12 cellular contexts compared by ENCODE assay signal in genomic region chr11:32213223-32213622, GRCh38.
DNase-seq lines count a peak whose midpoint lies in the region; ATAC-seq, FAIRE-seq and TF ChIP-seq lines count a peak whose summit lies in the region.
"Had no signal": no experiment of that assay in that cellular context is flagged by ENCODE, and none has a peak within 500 bp of the region (broad histone marks: within the 10 kb centered on the region; RNA-seq: fewer than 3 reads in every experiment).

No MANE protein-coding gene starts in this region.

- ATAC-seq in GM18861 (IDR thresholded peaks at IDR 0.05; ENCODE audit: unreplicated experiment) = no peak
- no peak for ATAC-seq in HG03139 (IDR thresholded peaks at IDR 0.05; ENCODE audit: unreplicated experiment)
- ATAC-seq: naive thymus-derived CD4-positive, alpha-beta T cell had no signal

- H2BK12ac ChIP-seq in H1 (ENCODE audit: low read depth, low read length) = no peak overlapping the region

- H3K4me3 ChIP-seq in H1 (ENCODE audit: extremely low read depth in 1 of 4, insufficient read depth in 2 of 4, low read depth in 3 of 4, low read length in 4 of 4) = no peak overlapping the region
- H3K4me3 ChIP-seq: BLaER1 had no signal

- H3K9me3 Mint-ChIP-seq in activated CD4-positive, alpha-beta memory T cell treated with anti-CD3 and anti-CD28 coated beads for 36 hours = no peaks in the 10 kb centered on the region
- H3K9me3 Mint-ChIP-seq in activated CD4-positive, alpha-beta memory T cell treated with anti-CD3 and anti-CD28 coated beads, Interleukin-2, amount 10 ng/mL, durations not matched to agents 7 days and 5 days = no peaks in the 10 kb centered on the region
- H3K9me3 Mint-ChIP-seq: naive thymus-derived CD4-positive, alpha-beta T cell had no signal

- peaks cover 17% of the 10 kb centered on the region for H3K27me3 Mint-ChIP-seq in activated CD4-positive, alpha-beta memory T cell treated with anti-CD3 and anti-CD28 coated beads for 36 hours
- peaks cover 6% of the 10 kb centered on the region for H3K27me3 Mint-ChIP-seq in activated CD4-positive, alpha-beta memory T cell treated with anti-CD3 and anti-CD28 coated beads, Interleukin-2, amount 10 ng/mL, durations not matched to agents 7 days and 5 days

- no peak overlapping the region for H2BK5ac ChIP-seq in H1 (ENCODE audit: low read depth, low read length)

- POLR2A ChIA-PET in activated CD4-positive, alpha-beta memory T cell treated with anti-CD3 and anti-CD28 coated beads for 36 hours (lab: Charles Lee) = no interaction called here
- POLR2A ChIA-PET in activated CD4-positive, alpha-beta memory T cell treated with anti-CD3 and anti-CD28 coated beads, Interleukin-2, amount 10 ng/mL, durations not matched to agents 7 days and 5 days (lab: Charles Lee) = no interaction called here
- POLR2A ChIA-PET in H1 (lab: Charles Lee; ENCODE audit: partially characterized antibody) = no interaction called here

- H3K27ac ChIP-seq in H1 (ENCODE audit: low read depth, low read length) = no peak overlapping the region
- H3K27ac ChIP-seq: BLaER1 had no signal

- H3K4me1 ChIP-seq in H1 (replicated peaks in 1 of 4; ENCODE audit: control insufficient read depth in 3 of 4, insufficient read depth in 4 of 4, low read length in 3 of 4) = no peaks in the 10 kb centered on the region
- H3K4me1 ChIP-seq: BLaER1 had no signal

- CTCF ChIA-PET in activated CD4-positive, alpha-beta memory T cell treated with anti-CD3 and anti-CD28 coated beads for 36 hours (lab: Charles Lee) = interaction anchor here (1.1 to 1.9 kb wide), 2 partner anchors 37 to 84 kb away, joined by 3 to 5 read pairs; no protein-coding TSS in a partner anchor
- CTCF ChIA-PET in activated CD4-positive, alpha-beta memory T cell treated with anti-CD3 and anti-CD28 coated beads, Interleukin-2, amount 10 ng/mL, durations not matched to agents 7 days and 5 days (lab: Charles Lee) = no interaction called here
- CTCF ChIA-PET in H1 (lab: Charles Lee; ENCODE audit: partially characterized antibody) = interaction anchor here (1.0 to 3.6 kb wide), 7 partner anchors 10 to 37 kb away, joined by 3 to 25 read pairs (median 5); no protein-coding TSS in a partner anchor

- no peaks in the 10 kb centered on the region for H4K20me1 ChIP-seq in H1 (replicated peaks in 1 of 2; ENCODE audit: control insufficient read depth in 1 of 2, insufficient read depth in 2 of 2, low read length in 2 of 2)
- H4K20me1 ChIP-seq: BLaER1 had no signal

- H4K5ac ChIP-seq in H1 (ENCODE audit: insufficient read length, low read depth, low read length) = no peak overlapping the region

- no peaks in the 10 kb centered on the region for H3K23me2 ChIP-seq in H1 (ENCODE audit: low read depth, low read length)

- H2BK15ac ChIP-seq in H1 (ENCODE audit: low read length) = no peak overlapping the region

- H2AFZ ChIP-seq in H1 (ENCODE audit: low read length) = peak overlapping the region; percentile 26; the same call in 1 of the 2 replicates

- no peak overlapping the region for H3K56ac ChIP-seq in H1 (replicated peaks; ENCODE audit: insufficient read length, low read depth, low read length)

- no peak overlapping the region for H2BK20ac ChIP-seq in H1 (ENCODE audit: low read length)

- no peak for TF ChIP-seq CTCF in H1 (IDR thresholded peaks at IDR 0.05; ENCODE audit: control extremely low read depth in 1 of 3, insufficient read depth in 1 of 3, low read depth in 1 of 3, low read length in 3 of 3)

- no peak for TF ChIP-seq RAD21 in H1 (IDR thresholded peaks at IDR 0.05 in 1 of 2, conservative IDR thresholded peaks at IDR 0.05 in 1 of 2; ENCODE audit: low read depth in 2 of 2, low read length in 2 of 2)

- H2BK120ac ChIP-seq in H1 (replicated peaks; ENCODE audit: low read depth, low read length) = no peak overlapping the region

- no peak overlapping the region for H3K9ac ChIP-seq in H1 (replicated peaks in 1 of 4; ENCODE audit: extremely low read depth in 1 of 4, low read depth in 3 of 4, low read length in 3 of 4)
- H3K9ac ChIP-seq: BLaER1 had no signal

- no peak overlapping the region for H3K23ac ChIP-seq in H1 (ENCODE audit: insufficient read length)

- no peaks in the 10 kb centered on the region for H3K9me3 ChIP-seq in H1 (ENCODE audit: insufficient read depth in 2 of 2, low read depth in 1 of 2, low read length in 1 of 2)
- H3K9me3 ChIP-seq: BLaER1 had no signal

- intact Hi-C loops in activated CD4-positive, alpha-beta memory T cell treated with anti-CD3 and anti-CD28 coated beads for 36 hours (cut with micrococcal nuclease) = loop anchor here (2.0 kb wide), 1 partner anchor 54 kb away; no protein-coding TSS in a partner anchor

- H3K4me2 ChIP-seq in H1 (ENCODE audit: insufficient read depth in 1 of 2, low read depth in 2 of 2, low read length in 2 of 2) = no peak overlapping the region
- H3K4me2 ChIP-seq: BLaER1 had no signal

- DNase-seq in activated CD4-positive, alpha-beta memory T cell treated with anti-CD3 and anti-CD28 coated beads for 36 hours = peak; percentile 60
- DNase-seq in activated CD4-positive, alpha-beta memory T cell treated with anti-CD3 and anti-CD28 coated beads, Interleukin-2, amount 10 ng/mL, durations not matched to agents 7 days and 5 days = no peak
- DNase-seq in LHCN-M2 (ENCODE audit: low read depth) (peak; percentile 81), H1 (ENCODE audit: low read depth in 1 of 2, low spot score in 2 of 2) (no peak), inferior parietal cortex (ENCODE audit: extremely low spot score) (no peak)
- peak; percentile 3 to 20 for DNase-seq in stimulated activated CD4-positive, alpha-beta T cell treated with anti-CD3 and anti-CD28 coated beads, Interleukin-2, amount 100 ng/mL, for 48 hours
- DNase-seq: activated CD4-positive, CD25-positive, alpha-beta regulatory T cell; naive thymus-derived CD4-positive, alpha-beta T cell; OCI-M1 had no signal

- no peak for TF ChIP-seq POLR2A in H1 (IDR thresholded peaks at IDR 0.05; ENCODE audit: control extremely low read depth in 1 of 2, low read depth in 2 of 2, low read length in 2 of 2)

- H3K4me3 Mint-ChIP-seq in activated CD4-positive, alpha-beta memory T cell treated with anti-CD3 and anti-CD28 coated beads for 36 hours = no peak overlapping the region
- no peak overlapping the region for H3K4me3 Mint-ChIP-seq in activated CD4-positive, alpha-beta memory T cell treated with anti-CD3 and anti-CD28 coated beads, Interleukin-2, amount 10 ng/mL, durations not matched to agents 7 days and 5 days
- H3K4me3 Mint-ChIP-seq: naive thymus-derived CD4-positive, alpha-beta T cell had no signal

- no peaks in the 10 kb centered on the region for H3K27me3 ChIP-seq in H1 (replicated peaks in 1 of 4; ENCODE audit: control insufficient read depth in 3 of 4, extremely low read depth in 1 of 4, insufficient read depth in 3 of 4, low read length in 3 of 4)
- H3K27me3 ChIP-seq: BLaER1 had no signal

- no peak for FAIRE-seq in H1 (lab: Jason Lieb, UNC)

- no peaks in the 10 kb centered on the region for H3K36me3 ChIP-seq in H1 (ENCODE audit: control insufficient read depth in 2 of 4, insufficient read depth in 4 of 4, low read length in 3 of 4)
- H3K36me3 ChIP-seq: BLaER1 had no signal

- H3K4ac ChIP-seq in H1 (replicated peaks; ENCODE audit: insufficient read length, low read depth, low read length) = no peak overlapping the region

- H4K91ac ChIP-seq in H1 (replicated peaks; ENCODE audit: insufficient read length, low read length) = no peak overlapping the region

- no peak overlapping the region for H3K14ac ChIP-seq in H1 (ENCODE audit: insufficient read length)

- 83% methylated on average over 5 of the region's 5 CpGs; no CpG with 5 or more reads in 1 of the 2 experiments for WGBS in H1 (ENCODE audit: extremely low coverage in 1 of 2, insufficient coverage in 1 of 2, insufficient read length in 1 of 2, insufficient replicate concordance in 2 of 2, low coverage in 1 of 2, low lambda C conversion rate in 2 of 2, missing lambda C conversion rate in 1 of 2), 2 experiments

- H3K27ac Mint-ChIP-seq in activated CD4-positive, alpha-beta memory T cell treated with anti-CD3 and anti-CD28 coated beads for 36 hours = no peak overlapping the region
- H3K27ac Mint-ChIP-seq in activated CD4-positive, alpha-beta memory T cell treated with anti-CD3 and anti-CD28 coated beads, Interleukin-2, amount 10 ng/mL, durations not matched to agents 7 days and 5 days = no peak overlapping the region
- H3K27ac Mint-ChIP-seq: naive thymus-derived CD4-positive, alpha-beta T cell had no signal

- no peak for TF ChIP-seq EP300 in H1 (IDR thresholded peaks at IDR 0.05; ENCODE audit: borderline replicate concordance in 1 of 2, low read depth in 2 of 2, low read length in 2 of 2)

- no peak overlapping the region for H2AK5ac ChIP-seq in H1 (ENCODE audit: low read depth, low read length)

- no peaks in the 10 kb centered on the region for H3K79me2 ChIP-seq in H1 (ENCODE audit: control insufficient read depth in 1 of 2, insufficient read depth in 2 of 2, low read length in 2 of 2)

- H3K18ac ChIP-seq in H1 (ENCODE audit: extremely low read depth, low read length) = no peak overlapping the region

- H4K8ac ChIP-seq in H1 (ENCODE audit: extremely low read depth, insufficient read depth, low read length) = no peak overlapping the region

- H3K4me1 Mint-ChIP-seq in activated CD4-positive, alpha-beta memory T cell treated with anti-CD3 and anti-CD28 coated beads for 36 hours (ENCODE audit: low read depth) = peaks cover 3% of the 10 kb centered on the region
- no peaks in the 10 kb centered on the region for H3K4me1 Mint-ChIP-seq in activated CD4-positive, alpha-beta memory T cell treated with anti-CD3 and anti-CD28 coated beads, Interleukin-2, amount 10 ng/mL, durations not matched to agents 7 days and 5 days
- H3K4me1 Mint-ChIP-seq: naive thymus-derived CD4-positive, alpha-beta T cell had no signal

- H3K36me3 Mint-ChIP-seq in activated CD4-positive, alpha-beta memory T cell treated with anti-CD3 and anti-CD28 coated beads for 36 hours = no peaks in the 10 kb centered on the region
- H3K36me3 Mint-ChIP-seq in activated CD4-positive, alpha-beta memory T cell treated with anti-CD3 and anti-CD28 coated beads, Interleukin-2, amount 10 ng/mL, durations not matched to agents 7 days and 5 days (ENCODE audit: low read depth) = no peaks in the 10 kb centered on the region
- H3K36me3 Mint-ChIP-seq: naive thymus-derived CD4-positive, alpha-beta T cell had no signal

- no peaks in the 10 kb centered on the region for H3K79me1 ChIP-seq in H1 (ENCODE audit: low read depth, low read length)

TF ChIP-seq in H1, 55 proteins besides CTCF, POLR2A, EP300 and RAD21:
- TF ChIP-seq SP4 (IDR thresholded peaks at IDR 0.05; ENCODE audit: low read length) = no peak
- no peak for TF ChIP-seq SIX5 (IDR thresholded peaks at IDR 0.05; ENCODE audit: low read depth, low read length)
- TF ChIP-seq POLR2AphosphoS5 (IDR thresholded peaks at IDR 0.05; ENCODE audit: low read depth, low read length) = no peak
- TF ChIP-seq CBX8 (IDR thresholded peaks at IDR 0.05; ENCODE audit: borderline replicate concordance, low read depth, low read length) = no peak
- no peak for TF ChIP-seq CREB1 (IDR thresholded peaks at IDR 0.05)
- TF ChIP-seq BCL11A (IDR thresholded peaks at IDR 0.05; ENCODE audit: low read depth in 2 of 2, low read length in 2 of 2) = no peak
- TF ChIP-seq KDM1A (IDR thresholded peaks at IDR 0.05; ENCODE audit: borderline replicate concordance, low read length) = no peak

Comparison
In these comparisons a context has a peak if more than half of its experiments do, and no peak if none do; other contexts are left out.
1. DNase-seq: peak in activated CD4-positive, alpha-beta memory T cell treated with anti-CD3 and anti-CD28 coated beads for 36 hours (single experiment), LHCN-M2 (single experiment) and stimulated activated CD4-positive, alpha-beta T cell treated with anti-CD3 and anti-CD28 coated beads, Interleukin-2, amount 100 ng/mL, for 48 hours (2 of 2); none in activated CD4-positive, alpha-beta memory T cell treated with anti-CD3 and anti-CD28 coated beads, Interleukin-2, amount 10 ng/mL, durations not matched to agents 7 days and 5 days (single experiment), H1 (0 of 2) and inferior parietal cortex (single experiment).